ENCODE assay signal across 16 cellular contexts in genomic region chr9:125329978-125330377, GRCh38.
DNase-seq lines count a peak whose midpoint lies in the region; TF ChIP-seq lines count a peak whose summit lies in the region.
"Had no signal": no experiment of that assay in that cellular context is flagged by ENCODE, and none has a peak within 500 bp of the region (broad histone marks: within the 10 kb centered on the region; RNA-seq: fewer than 3 reads in every experiment).

No MANE protein-coding gene starts in this region.

- DNase-seq in RWPE1 (ENCODE audit: low spot score), result no peak
- peak; percentile 8 for DNase-seq in fibroblast of mammary gland (ENCODE audit: low read depth)
- DNase-seq in osteocyte (ENCODE audit: extremely low spot score, unreplicated experiment), result no peak
- no peak for DNase-seq in amygdala (lab: John Stamatoyannopoulos, UW)
- no peak for DNase-seq in GDM1 (lab: John Stamatoyannopoulos, UW)
- no peak for DNase-seq in activated T-cell treated with anti-CD3 and anti-CD28 coated beads, Interleukin-2, amount 50 U/mL, for 24 hours
- no peak for DNase-seq in dorsolateral prefrontal cortex
- DNase-seq: DMS53, NCI-H1048, NCI-H146, NCI-H446 treated with DMSO at 0.1 percent for 48 hours, NCI-H748 treated with DMSO at 0.1 percent for 48 hours, SHP77 had no signal

- intact Hi-C loops in dorsolateral prefrontal cortex (cut with DNase I), result no loop called here

- TF ChIP-seq CTCF in C4-2B (conservative IDR thresholded peaks at IDR 0.05) (no peak), RWPE1 (conservative IDR thresholded peaks at IDR 0.05; ENCODE audit: low read depth) (no peak), fibroblast of mammary gland (conservative IDR thresholded peaks at IDR 0.05; ENCODE audit: control insufficient read depth, insufficient read depth, low read depth, low read length) (no peak), osteocyte (IDR thresholded peaks at IDR 0.05) (no peak), dorsolateral prefrontal cortex (IDR thresholded peaks at IDR 0.05 in 54 of 56, conservative IDR thresholded peaks at IDR 0.05 in 2 of 56; ENCODE audit: low read depth in 1 of 56, partially characterized antibody in 56 of 56) (no peak)

- CTCF ChIA-PET in RWPE1 (lab: Yijun Ruan, JAX), result interaction anchor here (0.6 kb wide), 2 partner anchors 96 to 690 kb away, joined by 3 read pairs; no protein-coding TSS in a partner anchor

- peaks cover 55% of the 10 kb centered on the region for H3K36me3 Mint-ChIP-seq in osteocyte (ENCODE audit: unreplicated experiment)
- H3K36me3 Mint-ChIP-seq in activated T-cell treated with anti-CD3 and anti-CD28 coated beads, Interleukin-2, amount 50 U/mL, for 24 hours (ENCODE audit: low read depth), result peaks cover 90% of the 10 kb centered on the region

- H3K27me3 Mint-ChIP-seq in osteocyte (ENCODE audit: unreplicated experiment), result no peaks in the 10 kb centered on the region
- H3K27me3 Mint-ChIP-seq in activated T-cell treated with anti-CD3 and anti-CD28 coated beads, Interleukin-2, amount 50 U/mL, for 24 hours, result no peaks in the 10 kb centered on the region

- no peak overlapping the region for H3K4me3 Mint-ChIP-seq in osteocyte (ENCODE audit: unreplicated experiment)
- no peak overlapping the region for H3K4me3 Mint-ChIP-seq in activated T-cell treated with anti-CD3 and anti-CD28 coated beads, Interleukin-2, amount 50 U/mL, for 24 hours

- POLR2A ChIA-PET in RWPE1 (lab: Yijun Ruan, JAX; ENCODE audit: low non-redundant PET), result no interaction called here

- no peaks in the 10 kb centered on the region for H3K9me3 Mint-ChIP-seq in osteocyte (ENCODE audit: unreplicated experiment)
- H3K9me3 Mint-ChIP-seq in activated T-cell treated with anti-CD3 and anti-CD28 coated beads, Interleukin-2, amount 50 U/mL, for 24 hours, result no peaks in the 10 kb centered on the region

- H3K27ac Mint-ChIP-seq in osteocyte (ENCODE audit: unreplicated experiment), result peak overlapping the region; percentile 44
- H3K27ac Mint-ChIP-seq in activated T-cell treated with anti-CD3 and anti-CD28 coated beads, Interleukin-2, amount 50 U/mL, for 24 hours, result no peak overlapping the region

- H3K4me3 ChIP-seq in fibroblast of mammary gland (ENCODE audit: control insufficient read depth, low read depth, low read length), result no peak overlapping the region
- H3K4me3 ChIP-seq in dorsolateral prefrontal cortex, result no peak overlapping the region
- H3K4me3 ChIP-seq: BLaER1 treated with 17β-estradiol and CSF1 and Interleukin-3, amounts not matched to agents 10 nM and 100 nM; GM12878 had no signal

- H3K4me1 Mint-ChIP-seq in osteocyte (ENCODE audit: unreplicated experiment), result peaks cover 7% of the 10 kb centered on the region
- H3K4me1 Mint-ChIP-seq in activated T-cell treated with anti-CD3 and anti-CD28 coated beads, Interleukin-2, amount 50 U/mL, for 24 hours (ENCODE audit: low read depth), result peaks cover 34% of the 10 kb centered on the region

- H3K27ac ChIP-seq in C4-2B, result peak overlapping the region; percentile 29
- H3K27ac ChIP-seq in RWPE1, result peak overlapping the region; percentile 99
- H3K27ac ChIP-seq in dorsolateral prefrontal cortex, result no peak overlapping the region

- no peaks in the 10 kb centered on the region for H3K27me3 ChIP-seq in dorsolateral prefrontal cortex
- H3K27me3 ChIP-seq: BLaER1 treated with 17β-estradiol and CSF1 and Interleukin-3, amounts not matched to agents 10 nM and 100 nM had no signal

Comparison
In these comparisons a context has a peak if more than half of its experiments do, and no peak if none do; other contexts are left out.
1. H3K27ac ChIP-seq: peak in C4-2B (single experiment) and RWPE1 (single experiment); none in dorsolateral prefrontal cortex (0 of 59).